ENCODE assay signal across 36 cellular contexts in the genomic region with DNA sequence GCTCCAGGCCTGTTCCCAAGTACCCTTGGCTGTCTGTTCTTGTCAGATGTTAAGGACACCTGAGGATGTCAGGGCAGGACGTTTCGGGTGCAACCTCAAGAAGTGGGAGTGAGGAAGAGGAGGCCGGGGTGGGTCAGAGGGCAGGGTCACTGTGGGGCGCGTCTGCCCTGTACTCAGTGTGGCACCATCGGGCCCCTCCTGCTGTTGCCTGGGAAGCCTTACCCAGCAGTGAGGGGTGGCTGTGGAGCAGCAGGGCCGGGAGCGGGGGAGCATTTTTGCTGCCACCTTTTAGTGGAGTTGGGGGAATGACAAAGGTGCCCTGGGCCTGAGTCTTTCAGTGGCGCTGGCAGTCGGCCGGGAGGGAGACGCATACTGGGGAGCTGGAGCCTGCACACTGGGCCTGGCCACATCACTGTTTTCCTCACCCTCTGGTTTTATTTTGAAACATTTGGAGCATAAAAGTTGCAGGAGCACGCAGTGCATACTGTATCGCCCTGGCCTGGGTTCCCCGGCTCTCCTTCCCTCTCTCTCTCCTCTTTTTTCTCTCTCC. TPM values are rescaled to one million over a fixed set of nuclear protein-coding genes. Genes with fewer than 3 reads are reported as not detected.
"Had no signal": no experiment of that assay in that cellular context is flagged by ENCODE, and none has a peak within 500 bp of the region (broad histone marks: within the 10 kb centered on the region; RNA-seq: fewer than 3 reads in every experiment).

No MANE protein-coding gene starts in this region.

- H3K9me3 ChIP-seq: ascending aorta, body of pancreas, breast epithelium had no signal

- H3K27me3 Mint-ChIP-seq: activated B cell treated with CpG ODN at 0.5 μM for 24 hours; activated CD4-positive, alpha-beta memory T cell treated with anti-CD3 and anti-CD28 coated beads, Interleukin-2, amount 10 ng/mL, durations not matched to agents 7 days and 5 days; activated CD4-positive, alpha-beta T cell treated with anti-CD3 and anti-CD28 coated beads, Interleukin-2, amount 10 ng/mL, durations not matched to agents 24 days and 14 days; activated CD8-positive, alpha-beta memory T cell treated with anti-CD3 and anti-CD28 coated beads, Interleukin-2, amount 10 ng/mL, durations not matched to agents 7 days and 5 days; activated naive CD4-positive, alpha-beta T cell treated with anti-CD3 and anti-CD28 coated beads, Interleukin-2, amount 10 ng/mL, durations not matched to agents 7 days and 5 days; activated naive CD4-positive, alpha-beta T cell treated with anti-CD3 and anti-CD28 coated beads, Interleukin-2, amount 50 U/mL, for 24 hours; activated naive CD8-positive, alpha-beta T cell; activated naive CD8-positive, alpha-beta T cell treated with anti-CD3 and anti-CD28 coated beads, Interleukin-2, amount 10 ng/mL, durations not matched to agents 7 days and 5 days; activated naive CD8-positive, alpha-beta T cell treated with anti-CD3 and anti-CD28 coated beads, Interleukin-2, amount 50 U/mL, for 24 hours; activated T-cell treated with anti-CD3 and anti-CD28 coated beads, Interleukin-2, amount 50 U/mL, for 24 hours had no signal

- H3K36me3 Mint-ChIP-seq: activated CD8-positive, alpha-beta memory T cell treated with anti-CD3 and anti-CD28 coated beads, Interleukin-2, amount 10 ng/mL, durations not matched to agents 7 days and 5 days; activated naive CD4-positive, alpha-beta T cell treated with anti-CD3 and anti-CD28 coated beads, Interleukin-2, amount 10 ng/mL, durations not matched to agents 7 days and 5 days; activated naive CD4-positive, alpha-beta T cell treated with anti-CD3 and anti-CD28 coated beads, Interleukin-2, amount 50 U/mL, for 24 hours; activated naive CD8-positive, alpha-beta T cell; activated naive CD8-positive, alpha-beta T cell treated with anti-CD3 and anti-CD28 coated beads, Interleukin-2, amount 10 ng/mL, durations not matched to agents 7 days and 5 days had no signal

- H3K27ac Mint-ChIP-seq: activated B cell treated with CpG ODN at 0.5 μM for 24 hours; activated CD4-positive, alpha-beta memory T cell treated with anti-CD3 and anti-CD28 coated beads, Interleukin-2, amount 10 ng/mL, durations not matched to agents 7 days and 5 days; activated CD4-positive, alpha-beta T cell treated with anti-CD3 and anti-CD28 coated beads, Interleukin-2, amount 10 ng/mL, durations not matched to agents 24 days and 14 days; activated CD8-positive, alpha-beta memory T cell treated with anti-CD3 and anti-CD28 coated beads, Interleukin-2, amount 10 ng/mL, durations not matched to agents 7 days and 5 days; activated CD8-positive, alpha-beta T cell treated with anti-CD3 and anti-CD28 coated beads, Interleukin-2, amount 10 ng/mL, durations not matched to agents 7 days and 5 days; activated naive CD4-positive, alpha-beta T cell treated with anti-CD3 and anti-CD28 coated beads, Interleukin-2, amount 10 ng/mL, durations not matched to agents 7 days and 5 days; activated naive CD4-positive, alpha-beta T cell treated with anti-CD3 and anti-CD28 coated beads, Interleukin-2, amount 50 U/mL, for 24 hours; activated naive CD8-positive, alpha-beta T cell; activated naive CD8-positive, alpha-beta T cell treated with anti-CD3 and anti-CD28 coated beads, Interleukin-2, amount 10 ng/mL, durations not matched to agents 7 days and 5 days; activated naive CD8-positive, alpha-beta T cell treated with anti-CD3 and anti-CD28 coated beads, Interleukin-2, amount 50 U/mL, for 24 hours; activated T-cell treated with anti-CD3 and anti-CD28 coated beads, Interleukin-2, amount 50 U/mL, for 24 hours; activated T-helper 2 cell treated with anti-CD3 and anti-CD28 coated beads, Interferon-gamma antibody, Interleukin-2, Interleukin-4, amounts not matched to agents 10 μg/mL and 5 μg/mL and 100 μg/mL, durations not matched to agents 14 hours and 24 hours and 36 hours; T-helper 1 cell treated with Interleukin-12 subunit alpha and Interleukin-12 subunit beta and Interleukin-4 antibody, amounts not matched to agents 30 μg/mL and 1 μg/mL, for 36 hours; T-helper 2 cell treated with Interferon-gamma antibody and Interleukin-4, amounts not matched to agents 5 μg/mL and 100 μg/mL, for 36 hours had no signal

- DNase-seq: activated B cell treated with CpG ODN at 0.5 μM for 24 hours; activated CD4-positive, alpha-beta memory T cell treated with anti-CD3 and anti-CD28 coated beads, Interleukin-2, amount 10 ng/mL, durations not matched to agents 7 days and 5 days; activated CD4-positive, alpha-beta T cell treated with anti-CD3 and anti-CD28 coated beads for 4 hours; activated CD4-positive, alpha-beta T cell treated with anti-CD3 and anti-CD28 coated beads, Interleukin-2, amount 10 ng/mL, durations not matched to agents 24 days and 14 days; activated CD4-positive, alpha-beta T cell treated with anti-CD3 and anti-CD28 coated beads, Interleukin-2, amount 50 U/mL, for 1 hour; activated CD4-positive, alpha-beta T cell treated with anti-CD3 and anti-CD28 coated beads, Interleukin-2, amount 50 U/mL, for 4 hours; activated CD4-positive, CD25-positive, alpha-beta regulatory T cell treated with anti-CD3 and anti-CD28 coated beads, Interleukin-2, amount 50 U/mL, for 72 hours; activated CD8-positive, alpha-beta memory T cell treated with anti-CD3 and anti-CD28 coated beads for 24 hours; activated CD8-positive, alpha-beta memory T cell treated with anti-CD3 and anti-CD28 coated beads, Interleukin-2, amount 10 ng/mL, durations not matched to agents 7 days and 5 days; activated CD8-positive, alpha-beta memory T cell treated with anti-CD3 and anti-CD28 coated beads, Interleukin-2, amount 50 U/mL, for 48 hours; activated CD8-positive, alpha-beta T cell treated with anti-CD3 and anti-CD28 coated beads, Interleukin-2, amount 10 ng/mL, durations not matched to agents 7 days and 5 days; activated effector memory CD4-positive, alpha-beta T cell treated with Interleukin-2 at 50 U/mL for 16 hours; activated gamma-delta T cell; activated naive CD4-positive, alpha-beta T cell treated with anti-CD3 and anti-CD28 coated beads, Interleukin-2, amount 10 ng/mL, durations not matched to agents 7 days and 5 days; activated naive CD4-positive, alpha-beta T cell treated with Interleukin-2 at 50 U/mL for 16 hours; activated naive CD8-positive, alpha-beta T cell treated with anti-CD3 and anti-CD28 coated beads, Interleukin-2, amount 10 ng/mL, durations not matched to agents 7 days and 5 days; activated naive CD8-positive, alpha-beta T cell treated with anti-CD3 and anti-CD28 coated beads, Interleukin-2, amount 50 U/mL, for 24 hours; activated T-cell treated with anti-CD3 and anti-CD28 coated beads, Interleukin-2, amount 50 U/mL, for 24 hours; activated T-cell treated with anti-CD3 and anti-CD28 coated beads, Interleukin-2, amount 50 U/mL, for 48 hours; amygdala; body of pancreas; brain microvascular endothelial cell; central memory CD4-positive, alpha-beta T cell; T-helper 1 cell; T-helper 2 cell; T-helper 9 cell had no signal

- H3K36me3 ChIP-seq: breast epithelium had no signal

- ATAC-seq: activated CD8-positive, alpha-beta memory T cell treated with anti-CD3 and anti-CD28 coated beads, Interleukin-2, amount 10 ng/mL, durations not matched to agents 7 days and 5 days; activated CD8-positive, alpha-beta T cell treated with anti-CD3 and anti-CD28 coated beads, Interleukin-2, amount 10 ng/mL, durations not matched to agents 7 days and 5 days; activated naive CD8-positive, alpha-beta T cell treated with anti-CD3 and anti-CD28 coated beads, Interleukin-2, amount 50 U/mL, for 24 hours; body of pancreas had no signal

- FAIRE-seq: TTC549 had no signal

- H3K4me3 ChIP-seq: ascending aorta, body of pancreas, breast epithelium had no signal

- H3K4me3 Mint-ChIP-seq: activated B cell treated with CpG ODN at 0.5 μM for 24 hours; activated CD4-positive, alpha-beta memory T cell treated with anti-CD3 and anti-CD28 coated beads, Interleukin-2, amount 10 ng/mL, durations not matched to agents 7 days and 5 days; activated CD4-positive, alpha-beta T cell treated with anti-CD3 and anti-CD28 coated beads, Interleukin-2, amount 10 ng/mL, durations not matched to agents 24 days and 14 days; activated CD8-positive, alpha-beta memory T cell treated with anti-CD3 and anti-CD28 coated beads, Interleukin-2, amount 10 ng/mL, durations not matched to agents 7 days and 5 days; activated CD8-positive, alpha-beta T cell treated with anti-CD3 and anti-CD28 coated beads, Interleukin-2, amount 10 ng/mL, durations not matched to agents 7 days and 5 days; activated naive CD4-positive, alpha-beta T cell treated with anti-CD3 and anti-CD28 coated beads, Interleukin-2, amount 10 ng/mL, durations not matched to agents 7 days and 5 days; activated naive CD4-positive, alpha-beta T cell treated with anti-CD3 and anti-CD28 coated beads, Interleukin-2, amount 50 U/mL, for 24 hours; activated naive CD8-positive, alpha-beta T cell; activated naive CD8-positive, alpha-beta T cell treated with anti-CD3 and anti-CD28 coated beads, Interleukin-2, amount 10 ng/mL, durations not matched to agents 7 days and 5 days; activated naive CD8-positive, alpha-beta T cell treated with anti-CD3 and anti-CD28 coated beads, Interleukin-2, amount 50 U/mL, for 24 hours; activated T-cell treated with anti-CD3 and anti-CD28 coated beads, Interleukin-2, amount 50 U/mL, for 24 hours; T-helper 1 cell treated with Interleukin-12 subunit alpha and Interleukin-12 subunit beta and Interleukin-4 antibody, amounts not matched to agents 30 μg/mL and 1 μg/mL, for 36 hours; T-helper 2 cell treated with Interferon-gamma antibody and Interleukin-4, amounts not matched to agents 5 μg/mL and 100 μg/mL, for 36 hours had no signal

- H3K27ac ChIP-seq: ascending aorta, body of pancreas, brain microvascular endothelial cell, breast epithelium, VCaP had no signal

- H3K4me1 ChIP-seq: ascending aorta, breast epithelium had no signal

- H3K27me3 ChIP-seq: ascending aorta, body of pancreas, brain microvascular endothelial cell, breast epithelium had no signal

- H3K9me3 Mint-ChIP-seq: activated B cell treated with CpG ODN at 0.5 μM for 24 hours; activated CD4-positive, alpha-beta memory T cell treated with anti-CD3 and anti-CD28 coated beads, Interleukin-2, amount 10 ng/mL, durations not matched to agents 7 days and 5 days; activated CD4-positive, alpha-beta T cell treated with anti-CD3 and anti-CD28 coated beads, Interleukin-2, amount 10 ng/mL, durations not matched to agents 24 days and 14 days; activated naive CD4-positive, alpha-beta T cell treated with anti-CD3 and anti-CD28 coated beads, Interleukin-2, amount 10 ng/mL, durations not matched to agents 7 days and 5 days; activated naive CD4-positive, alpha-beta T cell treated with anti-CD3 and anti-CD28 coated beads, Interleukin-2, amount 50 U/mL, for 24 hours; activated naive CD8-positive, alpha-beta T cell treated with anti-CD3 and anti-CD28 coated beads, Interleukin-2, amount 10 ng/mL, durations not matched to agents 7 days and 5 days; activated naive CD8-positive, alpha-beta T cell treated with anti-CD3 and anti-CD28 coated beads, Interleukin-2, amount 50 U/mL, for 24 hours; activated T-cell treated with anti-CD3 and anti-CD28 coated beads, Interleukin-2, amount 50 U/mL, for 24 hours; activated T-helper 2 cell treated with anti-CD3 and anti-CD28 coated beads, Interferon-gamma antibody, Interleukin-2, Interleukin-4, amounts not matched to agents 10 μg/mL and 5 μg/mL and 100 μg/mL, durations not matched to agents 14 hours and 24 hours and 36 hours; T-helper 1 cell treated with Interleukin-12 subunit alpha and Interleukin-12 subunit beta and Interleukin-4 antibody, amounts not matched to agents 30 μg/mL and 1 μg/mL, for 36 hours; T-helper 2 cell treated with Interferon-gamma antibody and Interleukin-4, amounts not matched to agents 5 μg/mL and 100 μg/mL, for 36 hours had no signal

RNA-seq across cellular contexts. Expression of a gene that starts 42.6 kb away (rescaled TPM):
- total RNA-seq: activated B cell treated with CpG ODN at 0.5 μM for 24 hours; activated CD4-positive, alpha-beta memory T cell treated with anti-CD3 and anti-CD28 coated beads, Interleukin-2, amount 10 ng/mL, durations not matched to agents 7 days and 5 days; activated CD4-positive, alpha-beta T cell treated with anti-CD3 and anti-CD28 coated beads, Interleukin-2, amount 10 ng/mL, durations not matched to agents 24 days and 14 days; activated CD8-positive, alpha-beta memory T cell treated with anti-CD3 and anti-CD28 coated beads, Interleukin-2, amount 10 ng/mL, durations not matched to agents 7 days and 5 days; activated CD8-positive, alpha-beta T cell treated with anti-CD3 and anti-CD28 coated beads, Interleukin-2, amount 10 ng/mL, durations not matched to agents 7 days and 5 days; activated naive CD8-positive, alpha-beta T cell treated with anti-CD3 and anti-CD28 coated beads, Interleukin-2, amount 10 ng/mL, durations not matched to agents 7 days and 5 days; activated T-helper 2 cell treated with anti-CD3 and anti-CD28 coated beads, Interferon-gamma antibody, Interleukin-2, Interleukin-4, amounts not matched to agents 10 μg/mL and 5 μg/mL and 100 μg/mL, durations not matched to agents 14 hours and 24 hours and 36 hours; ascending aorta; cardiac septum had no signal
